In the genomic region with DNA sequence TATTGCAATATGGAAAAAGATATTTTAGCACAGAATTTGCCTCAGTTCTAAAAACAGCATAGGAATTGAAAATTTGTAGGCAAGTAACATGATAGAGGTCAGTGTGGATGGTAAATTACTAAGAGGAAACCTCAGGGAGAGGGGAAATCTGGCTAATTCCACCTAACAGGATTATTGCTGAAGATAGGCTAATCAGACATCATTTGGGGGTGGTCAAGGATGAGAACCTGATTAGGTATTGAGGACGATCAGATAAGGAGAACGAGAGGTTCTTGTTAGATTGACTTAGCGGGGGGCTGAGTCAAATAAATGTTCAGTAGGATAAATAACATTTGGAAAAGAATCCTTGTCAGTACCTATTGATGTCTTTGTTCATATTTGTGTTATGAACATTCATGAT, we compare ENCODE assay signal across 20 cellular contexts.
DNase-seq lines count a peak whose midpoint lies in the region; ATAC-seq, FAIRE-seq and TF ChIP-seq lines count a peak whose summit lies in the region.
"Had no signal": no experiment of that assay in that cellular context is flagged by ENCODE, and none has a peak within 500 bp of the region (broad histone marks: within the 10 kb centered on the region; RNA-seq: fewer than 3 reads in every experiment).

No MANE protein-coding gene starts in this region.

- no peak for ATAC-seq in HG03159 (IDR thresholded peaks at IDR 0.05; ENCODE audit: unreplicated experiment)
- ATAC-seq: CD8-positive, alpha-beta T cell; GM12878; GM23338; HCT116 had no signal

- POLR2A ChIA-PET in HEK293T (lab: Yijun Ruan, JAX) = no interaction called here

- DNase-seq in D721Med (ENCODE audit: insufficient read length, low spot score) (no peak), NCI-H82 (lab: John Stamatoyannopoulos, UW) (peak; percentile 94), SK-N-MC (ENCODE audit: low read depth, low spot score) (no peak), NCI-H146 treated with DMSO at 0.1 percent for 48 hours (lab: John Stamatoyannopoulos, UW; ENCODE audit: unreplicated experiment) (no peak), HEK293T (ENCODE audit: extremely low spot score) (no peak)
- DNase-seq: Caco-2; CD4-positive, CD25-positive, alpha-beta regulatory T cell; CD8-positive, alpha-beta T cell; DMS 273 treated with DMSO at 0.1 percent for 48 hours; DMS79; EL; GDM1; H9; HFFc6 had no signal

- peaks cover 11% of the 10 kb centered on the region for H3K36me3 ChIP-seq in SK-N-MC (ENCODE audit: insufficient read depth, low read length)
- H3K36me3 ChIP-seq: BLaER1 had no signal

- peak overlapping the region; percentile 100 for H3K27ac ChIP-seq in SK-N-MC
- H3K27ac ChIP-seq: BLaER1, C4-2B had no signal

- no peaks in the 10 kb centered on the region; the same call in 1 of the 2 replicates for H3K9me3 ChIP-seq in SK-N-MC (ENCODE audit: low read depth, low read length)
- H3K9me3 ChIP-seq: BLaER1, Caco-2 had no signal

- H3K4me3 ChIP-seq in SK-N-MC = no peak overlapping the region
- H3K4me3 ChIP-seq: BLaER1, GM12878, GM23338 had no signal

- no peak for TF ChIP-seq CTCF in D721Med (IDR thresholded peaks at IDR 0.05; ENCODE audit: insufficient read depth, missing control alignments)

- peak overlapping the region; percentile 28 for H3K9ac ChIP-seq in SK-N-MC (ENCODE audit: insufficient read length)
- H3K9ac ChIP-seq: BLaER1 had no signal

- CTCF ChIA-PET in HEK293T (lab: Yijun Ruan, JAX) = no interaction called here

- FAIRE-seq in D721Med (lab: Jason Lieb, UNC) = peak; percentile 79
- FAIRE-seq: GM12878 had no signal

TF ChIP-seq in HEK293T, 16 proteins besides CTCF, POLR2A, EP300 and RAD21:
- no peak for TF ChIP-seq FOXM1 (IDR thresholded peaks at IDR 0.05; ENCODE audit: borderline replicate concordance)
- no peak for TF ChIP-seq BHLHE40 (IDR thresholded peaks at IDR 0.05; ENCODE audit: borderline replicate concordance)
- TF ChIP-seq SP1 (IDR thresholded peaks at IDR 0.05) = no peak
- no peak for TF ChIP-seq ZNF384 (IDR thresholded peaks at IDR 0.05)
- no peak for TF ChIP-seq LEF1 (IDR thresholded peaks at IDR 0.05; ENCODE audit: borderline replicate concordance)
- no peak for TF ChIP-seq CTBP1 (IDR thresholded peaks at IDR 0.05; ENCODE audit: borderline replicate concordance)
- no peak for TF ChIP-seq FOXK2 (IDR thresholded peaks at IDR 0.05)
- TF ChIP-seq FOXA1 (IDR thresholded peaks at IDR 0.05) = no peak
- TF ChIP-seq HDGF (IDR thresholded peaks at IDR 0.05; ENCODE audit: borderline replicate concordance) = no peak
- no peak for TF ChIP-seq TARDBP (IDR thresholded peaks at IDR 0.05)
- TF ChIP-seq, protein P1, sequence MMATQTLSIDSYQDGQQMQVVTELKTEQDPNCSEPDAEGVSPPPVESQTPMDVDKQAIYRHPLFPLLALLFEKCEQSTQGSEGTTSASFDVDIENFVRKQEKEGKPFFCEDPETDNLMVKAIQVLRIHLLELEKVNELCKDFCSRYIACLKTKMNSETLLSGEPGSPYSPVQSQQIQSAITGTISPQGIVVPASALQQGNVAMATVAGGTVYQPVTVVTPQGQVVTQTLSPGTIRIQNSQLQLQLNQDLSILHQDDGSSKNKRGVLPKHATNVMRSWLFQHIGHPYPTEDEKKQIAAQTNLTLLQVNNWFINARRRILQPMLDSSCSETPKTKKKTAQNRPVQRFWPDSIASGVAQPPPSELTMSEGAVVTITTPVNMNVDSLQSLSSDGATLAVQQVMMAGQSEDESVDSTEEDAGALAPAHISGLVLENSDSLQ (IDR thresholded peaks at IDR 0.05) = no peak
- no peak for TF ChIP-seq ELF4 (IDR thresholded peaks at IDR 0.05)
- no peak for TF ChIP-seq SUZ12 (IDR thresholded peaks at IDR 0.05)
- no peak for TF ChIP-seq NFRKB (IDR thresholded peaks at IDR 0.05)
- TF ChIP-seq ARNT (IDR thresholded peaks at IDR 0.05) = no peak
- no peak for TF ChIP-seq L3MBTL2 (conservative IDR thresholded peaks at IDR 0.05)
